In the genomic region with DNA sequence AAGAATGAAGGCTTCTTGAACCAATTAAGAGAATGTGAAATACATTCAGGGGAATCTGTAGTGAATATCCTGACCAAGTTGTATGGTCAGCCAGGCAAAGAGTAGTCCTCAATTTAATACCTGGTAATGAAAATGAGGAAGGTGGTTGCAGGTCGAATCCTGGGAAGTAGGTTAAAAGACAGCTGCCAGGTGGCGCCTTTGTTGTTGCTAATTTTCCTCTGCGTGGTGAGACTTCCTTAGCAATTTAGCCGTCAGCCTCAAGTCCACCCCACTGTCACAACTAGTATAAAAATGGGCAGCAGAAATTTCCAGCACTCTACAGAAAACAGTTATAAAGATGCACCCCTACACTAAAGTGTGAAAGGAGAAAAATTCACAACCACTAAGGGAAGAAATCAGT, we compare ENCODE assay signal across 9 cellular contexts.
DNase-seq lines count a peak whose midpoint lies in the region; ATAC-seq and TF ChIP-seq lines count a peak whose summit lies in the region.
"Had no signal": no experiment of that assay in that cellular context is flagged by ENCODE, and none has a peak within 500 bp of the region (broad histone marks: within the 10 kb centered on the region; RNA-seq: fewer than 3 reads in every experiment).

No MANE protein-coding gene starts in this region.

- TF ChIP-seq CTCF in AG10803 (conservative IDR thresholded peaks at IDR 0.05; ENCODE audit: low read length) (peak; percentile 22), GM20000 (IDR thresholded peaks at IDR 0.05; ENCODE audit: extremely low read depth, missing control alignments) (no peak)

- H3K36me3 ChIP-seq in iPS DF 6.9 (ENCODE audit: control insufficient read depth, insufficient read depth, low read length): no peaks in the 10 kb centered on the region

- DNase-seq in AG10803 (ENCODE audit: low read depth): peak; percentile 11
- DNase-seq in GM20000 (ENCODE audit: low spot score): peak; percentile 9
- DNase-seq in SK-MEL-5 (ENCODE audit: low read depth, low spot score): peak; percentile 34
- DNase-seq in iPS DF 6.9 (ENCODE audit: low read depth, low spot score): peak; percentile 2
- DNase-seq in nucleus accumbens (lab: John Stamatoyannopoulos, UW): no peak
- DNase-seq in NCI-H524 (lab: John Stamatoyannopoulos, UW): no peak
- DNase-seq: activated gamma-delta T cell treated with Interleukin-2 at 50 U/mL for 16 hours had no signal

- in situ Hi-C loops in SK-MEL-5 (cut with HindIII; ENCODE audit: low pct_unique_long_range_greater_than_20kb, low sequenced_read_pairs): no loop called here

- WGBS in iPS DF 6.9 (ENCODE audit: insufficient coverage, insufficient read length): no CpG with 5 or more reads among the region's 4 CpGs

- H3K27me3 ChIP-seq in iPS DF 6.9 (ENCODE audit: control insufficient read depth, insufficient read depth, low read length): no peaks in the 10 kb centered on the region

- no peak for ATAC-seq in GM21526 (IDR thresholded peaks at IDR 0.05; ENCODE audit: low FRiP score, unreplicated experiment)
- no peak for ATAC-seq in GM21390 (IDR thresholded peaks at IDR 0.05; ENCODE audit: unreplicated experiment)

- H3K4me3 ChIP-seq in AG10803 (ENCODE audit: low read length): no peak overlapping the region
- H3K4me3 ChIP-seq in iPS DF 6.9 (ENCODE audit: low read length): no peak overlapping the region

- H3K9me3 ChIP-seq in iPS DF 6.9 (ENCODE audit: control insufficient read depth, insufficient read depth, low read length): no peaks in the 10 kb centered on the region

- H3K27ac ChIP-seq in iPS DF 6.9 (ENCODE audit: low read length): no peak overlapping the region

- no peaks in the 10 kb centered on the region for H3K4me1 ChIP-seq in iPS DF 6.9 (ENCODE audit: control insufficient read depth, insufficient read depth, low read length)

Comparison
In these comparisons a context has a peak if more than half of its experiments do, and no peak if none do; other contexts are left out.
1. DNase-seq: peak in AG10803 (single experiment), GM20000 (single experiment), SK-MEL-5 (single experiment) and iPS DF 6.9 (single experiment); none in nucleus accumbens (0 of 56) and NCI-H524 (0 of 2).